ENCODE assay signal across 3 cellular contexts in genomic region chr4:80111276-80111675, GRCh38.
"Had no signal": no experiment of that assay in that cellular context is flagged by ENCODE, and none has a peak within 500 bp of the region (broad histone marks: within the 10 kb centered on the region; RNA-seq: fewer than 3 reads in every experiment).

No MANE protein-coding gene starts in this region.

- H3K4me3 ChIP-seq: GM12878 had no signal

- DNase-seq: GDM1, GF-D8 had no signal

- ATAC-seq: GM12878 had no signal
